29 cellular contexts compared by ENCODE assay signal in genomic region chr1:247241687-247242086, GRCh38. TPM values are rescaled to one million over a fixed set of nuclear protein-coding genes. Genes with fewer than 3 reads are reported as not detected.
DNase-seq lines count a peak whose midpoint lies in the region; ATAC-seq, FAIRE-seq and TF ChIP-seq lines count a peak whose summit lies in the region.
"Had no signal": no experiment of that assay in that cellular context is flagged by ENCODE, and none has a peak within 500 bp of the region (broad histone marks: within the 10 kb centered on the region; RNA-seq: fewer than 3 reads in every experiment).

No MANE protein-coding gene starts in this region.

- no peaks in the 10 kb centered on the region for H3K27me3 ChIP-seq in bronchial epithelial cell (ENCODE audit: control insufficient read depth, insufficient read depth, low read length)
- H3K27me3 ChIP-seq: BLaER1 treated with 17β-estradiol and CSF1 and Interleukin-3, amounts not matched to agents 10 nM and 100 nM; dorsolateral prefrontal cortex; neutrophil; upper lobe of left lung had no signal

- ATAC-seq in GM19463 (IDR thresholded peaks at IDR 0.05; ENCODE audit: unreplicated experiment) = no peak
- ATAC-seq: left lobe of liver had no signal

- H3K36me3 ChIP-seq in bronchial epithelial cell (ENCODE audit: control insufficient read depth, insufficient read depth, low read length) = no peaks in the 10 kb centered on the region
- H3K36me3 ChIP-seq: BLaER1 treated with 17β-estradiol and CSF1 and Interleukin-3, amounts not matched to agents 10 nM and 100 nM; neutrophil; upper lobe of left lung; WERI-Rb-1 had no signal

- TF ChIP-seq CTCF in D721Med (IDR thresholded peaks at IDR 0.05; ENCODE audit: insufficient read depth, missing control alignments) = no peak
- no peak for TF ChIP-seq CTCF in bronchial epithelial cell (IDR thresholded peaks at IDR 0.05; ENCODE audit: insufficient read depth, low read length, severe bottlenecking)
- TF ChIP-seq CTCF in GM10248 (IDR thresholded peaks at IDR 0.05; ENCODE audit: control extremely low read depth, extremely low read depth, low read depth, missing control alignments) = no peak

- H3K4me3 ChIP-seq in bronchial epithelial cell (ENCODE audit: low read depth, low read length) = no peak overlapping the region
- H3K4me3 ChIP-seq: BLaER1 treated with 17β-estradiol and CSF1 and Interleukin-3, amounts not matched to agents 10 nM and 100 nM; dorsolateral prefrontal cortex; upper lobe of left lung had no signal

- POLR2A ChIA-PET in GM10248 (lab: Yijun Ruan, JAX) = no interaction called here

- DNase-seq in D721Med (ENCODE audit: insufficient read length, low spot score) (no peak), M059J (ENCODE audit: low read depth) (peak; percentile 18), bronchial epithelial cell (ENCODE audit: low read depth) (peak; percentile 19), kidney tubule cell (ENCODE audit: low spot score) (peak; percentile 52), GM19238 (ENCODE audit: insufficient read length, low spot score) (no peak), globus pallidus (ENCODE audit: low spot score) (no peak), GM10248 (ENCODE audit: extremely low spot score) (no peak)
- DNase-seq: activated CD4-positive, alpha-beta T cell treated with anti-CD3 and anti-CD28 coated beads, Interleukin-2, amount 10 ng/mL, durations not matched to agents 7 days and 5 days; activated naive CD4-positive, alpha-beta T cell treated with anti-CD3 and anti-CD28 coated beads, Interleukin-2, amount 10 ng/mL, durations not matched to agents 7 days and 5 days; amygdala; dorsolateral prefrontal cortex; H7; head of caudate nucleus; mesendoderm; NCI-H1694 treated with DMSO at 0.1 percent for 48 hours; NCI-H2171 treated with DMSO at 0.1 percent for 48 hours; NCI-H69; small intestine; stimulated activated CD4-positive, alpha-beta T cell treated with anti-CD3 and anti-CD28 coated beads, Interleukin-1b, Interleukin-23, amount 100 ng/mL, for 48 hours; upper lobe of left lung; WERI-Rb-1 had no signal

- CTCF ChIA-PET in GM10248 (lab: Yijun Ruan, JAX) = no interaction called here

- FAIRE-seq in D721Med (lab: Jason Lieb, UNC) (peak; percentile 72), bronchial epithelial cell (lab: Jason Lieb, UNC) (no peak)
- FAIRE-seq: GM18507 had no signal

RNA-seq across cellular contexts. Expression of gene VN1R5, which starts 14.2 kb away (rescaled TPM):
- not detected in 2 replicates for total RNA-seq in M059J (2014; rRNA removed; shearing (Covaris generic))
- total RNA-seq in bronchial epithelial cell = not detected in 2 replicates
- total RNA-seq: activated CD4-positive, alpha-beta T cell treated with anti-CD3 and anti-CD28 coated beads, Interleukin-2, amount 10 ng/mL, durations not matched to agents 7 days and 5 days; activated T-helper 1 cell treated with anti-CD3 and anti-CD28 coated beads, Interleukin-12 subunit alpha, Interleukin-12 subunit beta, Interleukin-2, Interleukin-4 antibody, amounts not matched to agents 30 ng/mL and 10 ng/mL and 1 ng/mL, durations not matched to agents 14 hours and 24 hours and 36 hours; dorsolateral prefrontal cortex; G401; H7; left lobe of liver; pulmonary artery endothelial cell; upper lobe of left lung had no signal

Comparison
In these comparisons a context has a peak if more than half of its experiments do, and no peak if none do; other contexts are left out.
1. DNase-seq: peak in M059J (single experiment), bronchial epithelial cell (single experiment) and kidney tubule cell (single experiment); none in D721Med (single experiment), GM19238 (single experiment), globus pallidus (single experiment) and GM10248 (single experiment).